Comparison of ENCODE assay signal across 8 cellular contexts in the genomic region with DNA sequence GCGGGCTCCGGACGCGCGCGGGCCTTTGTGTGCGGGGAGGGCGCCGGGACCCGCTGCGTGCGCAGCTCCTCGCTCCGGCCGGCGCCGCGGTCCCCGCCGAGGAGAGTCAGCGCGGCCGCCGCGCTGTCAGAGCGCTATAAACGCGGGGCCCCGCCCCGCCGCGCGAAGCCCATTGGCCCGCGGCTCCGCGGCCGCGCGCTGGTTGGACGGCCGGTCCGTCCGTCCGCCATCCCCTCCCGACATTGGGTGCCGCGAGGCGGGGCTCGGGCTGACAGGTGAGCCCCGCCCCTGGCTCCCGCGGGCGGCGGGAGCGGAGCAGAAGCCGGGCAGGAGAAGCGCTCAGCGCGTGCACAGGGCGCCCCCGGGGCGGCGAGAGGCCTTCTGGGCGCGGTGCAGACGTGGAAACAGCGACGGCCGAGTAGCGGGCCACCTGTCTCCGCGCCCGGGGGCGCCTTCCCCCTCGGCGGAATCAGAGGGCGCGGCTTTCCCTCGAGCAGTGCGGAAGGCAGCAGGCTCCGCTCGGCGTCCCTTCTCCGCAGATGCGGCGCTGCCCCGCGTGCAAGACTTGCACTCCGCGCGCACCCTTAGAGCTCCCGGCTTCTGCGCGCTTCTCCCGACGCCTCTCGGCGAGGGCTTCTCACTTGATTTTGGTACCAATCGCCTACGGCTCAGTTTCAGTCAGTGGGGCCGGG. TPM values are rescaled to one million over a fixed set of nuclear protein-coding genes. Genes with fewer than 3 reads are reported as not detected.
DNase-seq lines count a peak whose midpoint lies in the region; ATAC-seq lines count a peak whose summit lies in the region.

A gene with protein sequence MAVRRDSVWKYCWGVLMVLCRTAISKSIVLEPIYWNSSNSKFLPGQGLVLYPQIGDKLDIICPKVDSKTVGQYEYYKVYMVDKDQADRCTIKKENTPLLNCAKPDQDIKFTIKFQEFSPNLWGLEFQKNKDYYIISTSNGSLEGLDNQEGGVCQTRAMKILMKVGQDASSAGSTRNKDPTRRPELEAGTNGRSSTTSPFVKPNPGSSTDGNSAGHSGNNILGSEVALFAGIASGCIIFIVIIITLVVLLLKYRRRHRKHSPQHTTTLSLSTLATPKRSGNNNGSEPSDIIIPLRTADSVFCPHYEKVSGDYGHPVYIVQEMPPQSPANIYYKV (minus strand): TSS at position 111 of the 692 bp plus-strand sequence. CDS start 698 bp downstream, outside the sequence.

- DNase-seq in CD4-positive, CD25-positive, alpha-beta regulatory T cell, result peak; percentile 82 to 92 (median 86)
- DNase-seq in NCI-H69 (lab: John Stamatoyannopoulos, UW), result peak; percentile 99
- peak; percentile 51 to 73 for DNase-seq in activated CD8-positive, alpha-beta memory T cell treated with anti-CD3 and anti-CD28 coated beads for 1 hour (ENCODE audit: extremely low read depth in 1 of 2, low read depth in 1 of 2)
- peak; percentile 79 for DNase-seq in effector CD4-positive, alpha-beta T cell
- peak; percentile 94 to 97 for DNase-seq in lung microvascular endothelial cell (ENCODE audit: low read depth in 2 of 2)
- DNase-seq in stimulated activated CD4-positive, alpha-beta T cell treated with anti-CD3 and anti-CD28 coated beads, TNF-alpha, amount 100 ng/mL, for 24 hours (ENCODE audit: low read depth in 3 of 3), result peak; percentile 69 to 84 (median 72)

- H3K4me1 ChIP-seq in CD4-positive, CD25-positive, alpha-beta regulatory T cell (ENCODE audit: control insufficient read depth, insufficient read depth, low read length, poor library complexity, severe bottlenecking), result peaks cover 34% of the 10 kb centered on the region

- peaks cover 2% of the 10 kb centered on the region for H3K36me3 ChIP-seq in CD4-positive, CD25-positive, alpha-beta regulatory T cell (ENCODE audit: control insufficient read depth, insufficient read depth, low read length)

- H3K27ac Mint-ChIP-seq in CD4-positive, CD25-positive, alpha-beta regulatory T cell, result peak within 1 kb of the TSS in 2 of 3 donors; percentile 20 to 93

- H3K27ac ChIP-seq in CD4-positive, CD25-positive, alpha-beta regulatory T cell (ENCODE audit: insufficient read depth, low read length, poor library complexity, severe bottlenecking), result no peak within 1 kb of the TSS

- no peaks in the 10 kb centered on the region for H3K9me3 ChIP-seq in CD4-positive, CD25-positive, alpha-beta regulatory T cell (ENCODE audit: control insufficient read depth in 2 of 2, low read length in 2 of 2)

- H3K9me3 Mint-ChIP-seq in CD4-positive, CD25-positive, alpha-beta regulatory T cell, result peaks cover 0 to 1% (median 0%) of the 10 kb centered on the region in 7 donors

- H3K27me3 ChIP-seq in CD4-positive, CD25-positive, alpha-beta regulatory T cell (ENCODE audit: control insufficient read depth, insufficient read depth, low read length), result peaks cover 25% of the 10 kb centered on the region

- peak within 1 kb of the TSS; percentile 65 for H3K4me3 ChIP-seq in CD4-positive, CD25-positive, alpha-beta regulatory T cell (ENCODE audit: low read depth, low read length)

- peaks cover 9 to 25% (median 16%) of the 10 kb centered on the region in 4 donors for H3K4me1 Mint-ChIP-seq in CD4-positive, CD25-positive, alpha-beta regulatory T cell

- ATAC-seq in CD4-positive, CD25-positive, alpha-beta regulatory T cell (ENCODE audit: low read depth in 2 of 2), result peak; percentile 94 to 96
- ATAC-seq in GM19328 (IDR thresholded peaks at IDR 0.05; ENCODE audit: unreplicated experiment), result peak; percentile 97
- peak; percentile 93 for ATAC-seq in HG03460 (IDR thresholded peaks at IDR 0.05; ENCODE audit: unreplicated experiment)

- peaks cover 40% of the 10 kb centered on the region for H3K27me3 Mint-ChIP-seq in CD4-positive, CD25-positive, alpha-beta regulatory T cell

- no peaks in the 10 kb centered on the region for H3K36me3 Mint-ChIP-seq in CD4-positive, CD25-positive, alpha-beta regulatory T cell

- peak within 1 kb of the TSS; percentile 91 to 97 (median 96) for H3K4me3 Mint-ChIP-seq in CD4-positive, CD25-positive, alpha-beta regulatory T cell

RNA-seq across cellular contexts. Expression of the gene that starts here (rescaled TPM):
- total RNA-seq in CD4-positive, CD25-positive, alpha-beta regulatory T cell, result 0.49 TPM
- polyA plus RNA-seq in CD4-positive, CD25-positive, alpha-beta regulatory T cell, result under 1 TPM in 2 of 4 donors, not detected in 2; 0.20 to 0.27 TPM
- total RNA-seq in lung microvascular endothelial cell, result 21.6 and 64.9 TPM in 2 replicates

Comparison
In these comparisons a context has a peak if more than half of its experiments do, and no peak if none do; other contexts are left out.
1. RNA of the gene that starts here (total RNA-seq): 21.6 to 64.9 TPM in lung microvascular endothelial cell; 0.49 TPM in CD4-positive, CD25-positive, alpha-beta regulatory T cell (single experiment); every median in the first group is over 10 times any median in the second.
2. Peak in DNase-seq, ATAC-seq and H3K4me3 ChIP-seq in CD4-positive, CD25-positive, alpha-beta regulatory T cell; RNA of the gene not detected or under 1 TPM.
3. Peak in every context shown above with its lines, with median percentiles within 50 percentile points of each other: ATAC-seq and DNase-seq.